Comparison of ENCODE assay signal across 8 cellular contexts in genomic region chr16:56964243-56965148, GRCh38. TPM values are rescaled to one million over a fixed set of nuclear protein-coding genes. Genes with fewer than 3 reads are reported as not detected.
DNase-seq lines count a peak whose midpoint lies in the region; ATAC-seq and TF ChIP-seq lines count a peak whose summit lies in the region.

No MANE protein-coding gene starts in this region.

- H3K36me3 Mint-ChIP-seq in nephron progenitor cell (ENCODE audit: low read depth): no peaks in the 10 kb centered on the region

- no peaks in the 10 kb centered on the region for H3K9me3 Mint-ChIP-seq in nephron progenitor cell

- DNase-seq in GM10248 (ENCODE audit: extremely low spot score) (peak; percentile 90), OCI-M2 (lab: John Stamatoyannopoulos, UW; ENCODE audit: unreplicated experiment) (peak; percentile 43), fibroblast of gingiva (ENCODE audit: low read depth) (peak; percentile 87), nephron progenitor cell (peak; percentile 94), H4 (ENCODE audit: low spot score) (no peak)
- peak; percentile 96 for DNase-seq in activated T-cell treated with anti-CD3 and anti-CD28 coated beads, Interleukin-2, amount 50 U/mL, for 1 hour
- DNase-seq in stimulated activated naive CD8-positive, alpha-beta T cell treated with anti-CD3 and anti-CD28 coated beads, Interleukin-15, Interleukin-2, amounts not matched to agents 100 U/mL and 50 U/mL, for 24 hours: peak; percentile 99

- CTCF ChIA-PET in GM10248 (lab: Yijun Ruan, JAX): interaction anchor here (0.6 to 16.9 kb wide), 59 partner anchors 12 to 401 kb away, joined by 3 to 376 read pairs (median 4); partner anchors contain the start of genes CPNE2, NLRC5 and SLC12A3

- TF ChIP-seq CTCF in GM10248 (IDR thresholded peaks at IDR 0.05; ENCODE audit: control extremely low read depth, extremely low read depth, low read depth, missing control alignments) (peak; percentile 99), nephron progenitor cell (IDR thresholded peaks at IDR 0.05) (peak; percentile 95)

- H3K27ac Mint-ChIP-seq in nephron progenitor cell: no peak overlapping the region

- POLR2A ChIA-PET in GM10248 (lab: Yijun Ruan, JAX): interaction anchor here (1.5 kb wide), 1 partner anchor 17 kb away, joined by 4 read pairs; no protein-coding TSS in a partner anchor

- H3K4me3 Mint-ChIP-seq in nephron progenitor cell: no peak overlapping the region

- H3K27me3 Mint-ChIP-seq in nephron progenitor cell (ENCODE audit: low read depth, poor library complexity): peaks cover 21% of the 10 kb centered on the region

- H3K4me1 Mint-ChIP-seq in nephron progenitor cell: peaks cover 6% of the 10 kb centered on the region

- ATAC-seq in HG02798 (IDR thresholded peaks at IDR 0.05; ENCODE audit: poor library complexity, unreplicated experiment): peak; percentile 76
- ATAC-seq in stimulated activated naive CD8-positive, alpha-beta T cell treated with anti-CD3 and anti-CD28 coated beads, Interleukin-15, Interleukin-2, amounts not matched to agents 100 U/mL and 50 U/mL, for 24 hours: peak; percentile 91

RNA-seq across cellular contexts. Expression of gene CETP, which starts 2.7 kb away (rescaled TPM):
- not detected in 2 replicates for total RNA-seq in H4 (2014; rRNA removed; shearing (Covaris generic))

RNA-seq across cellular contexts. Expression of gene NLRC5, which starts 24.9 kb away (rescaled TPM):
- total RNA-seq in H4 (2014; rRNA removed; shearing (Covaris generic)): 6.6 and 8.4 TPM in 2 replicates

RNA-seq across cellular contexts. Expression of gene HERPUD1, which starts 32.6 kb away (rescaled TPM):
- 70.1 and 86.3 TPM in 2 replicates for total RNA-seq in H4 (2014; rRNA removed; shearing (Covaris generic))
